ENCODE assay signal across 3 cellular contexts in the genomic region with DNA sequence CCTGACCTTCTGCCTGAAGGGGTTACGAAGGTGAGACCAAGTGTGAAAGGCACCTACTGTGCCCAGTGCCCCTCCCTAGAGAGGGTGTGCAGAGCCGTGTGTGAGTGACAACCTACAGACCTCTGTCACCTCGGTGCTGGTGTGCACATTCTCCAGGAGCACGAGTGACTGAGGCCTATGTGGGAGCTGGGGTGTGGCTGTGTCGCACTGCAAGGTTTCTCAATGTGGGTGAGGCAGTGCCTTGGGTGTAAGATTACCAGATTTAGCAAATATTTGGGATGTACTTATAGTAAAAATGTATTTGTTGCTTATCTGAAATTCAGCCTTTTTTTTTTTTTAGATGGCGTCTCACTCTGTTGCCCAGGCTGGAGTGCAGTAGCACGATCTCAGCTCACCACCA.
TF ChIP-seq lines count a peak whose summit lies in the region.

No MANE protein-coding gene starts in this region.

TF ChIP-seq in GM12891, 5 proteins besides CTCF, POLR2A, EP300 and RAD21:
- TF ChIP-seq TAF1 (IDR thresholded peaks at IDR 0.05; ENCODE audit: low read depth, low read length) = no peak
- no peak for TF ChIP-seq POLR2AphosphoS5 (IDR thresholded peaks at IDR 0.05; ENCODE audit: low read depth, low read length)
- TF ChIP-seq POU2F2 (IDR thresholded peaks at IDR 0.05; ENCODE audit: low read depth, low read length) = no peak
- TF ChIP-seq PAX5 (IDR thresholded peaks at IDR 0.05; ENCODE audit: insufficient read depth, low read length, severe bottlenecking) = no peak
- no peak for TF ChIP-seq SPI1 (IDR thresholded peaks at IDR 0.05; ENCODE audit: low read depth, low read length)

TF ChIP-seq in WTC11, 78 proteins besides CTCF, POLR2A, EP300 and RAD21:
- no peak for TF ChIP-seq ZNF232 (CRISPR knock-in tag; IDR thresholded peaks at IDR 0.05)
- no peak for TF ChIP-seq ZBTB21 (CRISPR knock-in tag; IDR thresholded peaks at IDR 0.05; ENCODE audit: borderline replicate concordance)
- TF ChIP-seq ZNF138 (CRISPR knock-in tag; conservative IDR thresholded peaks at IDR 0.05) = no peak
- TF ChIP-seq, protein P1, sequence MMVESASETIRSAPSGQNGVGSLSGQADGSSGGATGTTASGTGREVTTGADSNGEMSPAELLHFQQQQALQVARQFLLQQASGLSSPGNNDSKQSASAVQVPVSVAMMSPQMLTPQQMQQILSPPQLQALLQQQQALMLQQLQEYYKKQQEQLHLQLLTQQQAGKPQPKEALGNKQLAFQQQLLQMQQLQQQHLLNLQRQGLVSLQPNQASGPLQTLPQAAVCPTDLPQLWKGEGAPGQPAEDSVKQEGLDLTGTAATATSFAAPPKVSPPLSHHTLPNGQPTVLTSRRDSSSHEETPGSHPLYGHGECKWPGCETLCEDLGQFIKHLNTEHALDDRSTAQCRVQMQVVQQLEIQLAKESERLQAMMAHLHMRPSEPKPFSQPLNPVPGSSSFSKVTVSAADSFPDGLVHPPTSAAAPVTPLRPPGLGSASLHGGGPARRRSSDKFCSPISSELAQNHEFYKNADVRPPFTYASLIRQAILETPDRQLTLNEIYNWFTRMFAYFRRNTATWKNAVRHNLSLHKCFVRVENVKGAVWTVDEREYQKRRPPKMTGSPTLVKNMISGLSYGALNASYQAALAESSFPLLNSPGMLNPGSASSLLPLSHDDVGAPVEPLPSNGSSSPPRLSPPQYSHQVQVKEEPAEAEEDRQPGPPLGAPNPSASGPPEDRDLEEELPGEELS (CRISPR knock-in tag; IDR thresholded peaks at IDR 0.05) = no peak
- TF ChIP-seq CREM (CRISPR knock-in tag; IDR thresholded peaks at IDR 0.05) = no peak
- TF ChIP-seq GTF2I (CRISPR knock-in tag; conservative IDR thresholded peaks at IDR 0.05) = no peak
- no peak for TF ChIP-seq OVOL2 (CRISPR knock-in tag; IDR thresholded peaks at IDR 0.05; ENCODE audit: borderline replicate concordance)
- TF ChIP-seq, protein P2, sequence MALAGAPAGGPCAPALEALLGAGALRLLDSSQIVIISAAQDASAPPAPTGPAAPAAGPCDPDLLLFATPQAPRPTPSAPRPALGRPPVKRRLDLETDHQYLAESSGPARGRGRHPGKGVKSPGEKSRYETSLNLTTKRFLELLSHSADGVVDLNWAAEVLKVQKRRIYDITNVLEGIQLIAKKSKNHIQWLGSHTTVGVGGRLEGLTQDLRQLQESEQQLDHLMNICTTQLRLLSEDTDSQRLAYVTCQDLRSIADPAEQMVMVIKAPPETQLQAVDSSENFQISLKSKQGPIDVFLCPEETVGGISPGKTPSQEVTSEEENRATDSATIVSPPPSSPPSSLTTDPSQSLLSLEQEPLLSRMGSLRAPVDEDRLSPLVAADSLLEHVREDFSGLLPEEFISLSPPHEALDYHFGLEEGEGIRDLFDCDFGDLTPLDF (CRISPR knock-in tag; IDR thresholded peaks at IDR 0.05) = no peak
- TF ChIP-seq PRRX2 (CRISPR knock-in tag; IDR thresholded peaks at IDR 0.05) = no peak
- no peak for TF ChIP-seq TEAD4 (CRISPR knock-in tag; IDR thresholded peaks at IDR 0.05)
- TF ChIP-seq, protein P3, sequence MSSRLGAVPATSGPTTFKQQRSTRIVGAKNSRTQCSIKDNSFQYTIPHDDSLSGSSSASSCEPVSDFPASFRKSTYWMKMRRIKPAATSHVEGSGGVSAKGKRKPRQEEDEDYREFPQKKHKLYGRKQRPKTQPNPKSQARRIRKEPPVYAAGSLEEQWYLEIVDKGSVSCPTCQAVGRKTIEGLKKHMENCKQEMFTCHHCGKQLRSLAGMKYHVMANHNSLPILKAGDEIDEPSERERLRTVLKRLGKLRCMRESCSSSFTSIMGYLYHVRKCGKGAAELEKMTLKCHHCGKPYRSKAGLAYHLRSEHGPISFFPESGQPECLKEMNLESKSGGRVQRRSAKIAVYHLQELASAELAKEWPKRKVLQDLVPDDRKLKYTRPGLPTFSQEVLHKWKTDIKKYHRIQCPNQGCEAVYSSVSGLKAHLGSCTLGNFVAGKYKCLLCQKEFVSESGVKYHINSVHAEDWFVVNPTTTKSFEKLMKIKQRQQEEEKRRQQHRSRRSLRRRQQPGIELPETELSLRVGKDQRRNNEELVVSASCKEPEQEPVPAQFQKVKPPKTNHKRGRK (CRISPR knock-in tag; IDR thresholded peaks at IDR 0.05; ENCODE audit: borderline replicate concordance) = no peak
- TF ChIP-seq, protein P4, sequence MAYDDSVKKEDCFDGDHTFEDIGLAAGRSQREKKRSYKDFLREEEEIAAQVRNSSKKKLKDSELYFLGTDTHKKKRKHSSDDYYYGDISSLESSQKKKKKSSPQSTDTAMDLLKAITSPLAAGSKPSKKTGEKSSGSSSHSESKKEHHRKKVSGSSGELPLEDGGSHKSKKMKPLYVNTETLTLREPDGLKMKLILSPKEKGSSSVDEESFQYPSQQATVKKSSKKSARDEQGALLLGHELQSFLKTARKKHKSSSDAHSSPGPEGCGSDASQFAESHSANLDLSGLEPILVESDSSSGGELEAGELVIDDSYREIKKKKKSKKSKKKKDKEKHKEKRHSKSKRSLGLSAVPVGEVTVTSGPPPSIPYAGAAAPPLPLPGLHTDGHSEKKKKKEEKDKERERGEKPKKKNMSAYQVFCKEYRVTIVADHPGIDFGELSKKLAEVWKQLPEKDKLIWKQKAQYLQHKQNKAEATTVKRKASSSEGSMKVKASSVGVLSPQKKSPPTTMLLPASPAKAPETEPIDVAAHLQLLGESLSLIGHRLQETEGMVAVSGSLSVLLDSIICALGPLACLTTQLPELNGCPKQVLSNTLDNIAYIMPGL (CRISPR knock-in tag; IDR thresholded peaks at IDR 0.05) = no peak
TF ChIP-seq in WTC11: peak in this region for 0.

TF ChIP-seq in HepG2, 621 proteins besides CTCF, POLR2A, EP300 and RAD21:
- 0 out of 2 replicates have a peak, but pooled peaks have one; percentile 9 for TF ChIP-seq NFKB2 (CRISPR knock-in tag; IDR thresholded peaks at IDR 0.05; ENCODE audit: borderline replicate concordance)
- no peak for TF ChIP-seq ZSCAN12 (CRISPR knock-in tag; IDR thresholded peaks at IDR 0.05)
- TF ChIP-seq, protein P5, sequence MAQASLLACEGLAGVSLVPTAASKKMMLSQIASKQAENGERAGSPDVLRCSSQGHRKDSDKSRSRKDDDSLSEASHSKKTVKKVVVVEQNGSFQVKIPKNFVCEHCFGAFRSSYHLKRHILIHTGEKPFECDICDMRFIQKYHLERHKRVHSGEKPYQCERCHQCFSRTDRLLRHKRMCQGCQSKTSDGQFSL (CRISPR knock-in tag; IDR thresholded peaks at IDR 0.05) = 0 out of 2 replicates have a peak, but pooled peaks have one; percentile 14
TF ChIP-seq in HepG2: peak in this region for 2.
